ENCODE assay signal across 8 cellular contexts in genomic region chr2:72892506-72893173, GRCh38.
DNase-seq lines count a peak whose midpoint lies in the region; ATAC-seq and TF ChIP-seq lines count a peak whose summit lies in the region.

No MANE protein-coding gene starts in this region.

- TF ChIP-seq CTCF in GM12875 (IDR thresholded peaks at IDR 0.05; ENCODE audit: borderline replicate concordance, insufficient read depth, low read depth, low read length) (peak; percentile 92), cardiac fibroblast (IDR thresholded peaks at IDR 0.05; ENCODE audit: low read depth, low read length) (peak; percentile 91)

- peak; percentile 88 for DNase-seq in 8988T
- DNase-seq in NCI-H146 treated with DMSO at 0.1 percent for 48 hours (lab: John Stamatoyannopoulos, UW; ENCODE audit: unreplicated experiment), result peak; percentile 9
- peak; percentile 68 for DNase-seq in UCSD-AML1 (lab: John Stamatoyannopoulos, UW; ENCODE audit: unreplicated experiment)
- DNase-seq in cardiac fibroblast (ENCODE audit: low read depth in 2 of 2), result peak; percentile 79 to 87
- DNase-seq in kidney glomerular epithelial cell (lab: John Stamatoyannopoulos, UW), result peak; percentile 30
- DNase-seq in stimulated activated CD4-positive, alpha-beta T cell treated with anti-CD3 and anti-CD28 coated beads, Interleukin-2, amount 100 ng/mL, for 48 hours, result peak; percentile 47 to 54

- no peak overlapping the region for H3K4me3 ChIP-seq in GM12875 (ENCODE audit: low read depth, low read length)
- no peak overlapping the region for H3K4me3 ChIP-seq in cardiac fibroblast (replicated peaks in 1 of 2; ENCODE audit: low read depth in 2 of 2, low read length in 2 of 2)

- peak; percentile 52 for ATAC-seq in HG02763 (IDR thresholded peaks at IDR 0.05; ENCODE audit: unreplicated experiment)

Comparison
In these comparisons a context has a peak if more than half of its experiments do, and no peak if none do; other contexts are left out.
1. DNase-seq: peak in every context shown above with its lines; median percentile 88 in 8988T; 83 in cardiac fibroblast; 68 in UCSD-AML1; 50 in stimulated activated CD4-positive, alpha-beta T cell treated with anti-CD3 and anti-CD28 coated beads, Interleukin-2, amount 100 ng/mL, for 48 hours; 30 in kidney glomerular epithelial cell; 9 in NCI-H146 treated with DMSO at 0.1 percent for 48 hours.